ENCODE assay signal across 7 cellular contexts in the genomic region with DNA sequence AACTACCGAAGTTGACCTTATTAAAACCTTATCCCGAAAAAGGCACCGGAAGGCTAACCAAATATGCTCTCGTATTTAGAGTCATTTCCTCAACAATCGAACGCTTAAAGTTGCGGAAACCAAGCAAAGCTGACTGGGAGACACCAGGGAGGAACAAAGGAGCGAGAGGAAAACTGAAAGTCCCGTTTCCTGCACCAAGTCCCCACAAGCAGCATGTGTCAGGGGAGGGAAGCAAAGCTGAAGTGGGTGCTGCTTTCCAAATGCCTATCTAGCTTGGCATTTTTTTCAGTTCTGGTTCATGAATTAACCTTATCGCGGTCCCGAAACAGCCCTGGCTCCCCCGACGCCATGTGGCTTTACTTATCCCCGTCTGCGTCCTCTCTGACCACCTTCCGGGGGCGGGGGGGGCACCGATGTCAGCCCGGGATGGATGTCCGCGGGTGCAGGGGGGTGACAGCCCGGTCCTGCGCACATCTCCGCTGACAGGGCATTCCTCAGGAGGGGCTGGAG. TPM values are rescaled to one million over a fixed set of nuclear protein-coding genes. Genes with fewer than 3 reads are reported as not detected.
DNase-seq lines count a peak whose midpoint lies in the region; ATAC-seq and TF ChIP-seq lines count a peak whose summit lies in the region.

No MANE protein-coding gene starts in this region.

- no peaks in the 10 kb centered on the region for H3K9me3 ChIP-seq in naive thymus-derived CD4-positive, alpha-beta T cell (ENCODE audit: control insufficient read depth in 2 of 3, low read length in 3 of 3)

- peaks cover 38% of the 10 kb centered on the region for H3K27me3 Mint-ChIP-seq in activated CD4-positive, alpha-beta memory T cell treated with anti-CD3 and anti-CD28 coated beads for 36 hours
- H3K27me3 Mint-ChIP-seq in naive thymus-derived CD4-positive, alpha-beta T cell: peaks cover 0 to 44% (median 0%) of the 10 kb centered on the region in 5 donors

- H3K4me3 Mint-ChIP-seq in activated CD4-positive, alpha-beta memory T cell treated with anti-CD3 and anti-CD28 coated beads for 36 hours: peak overlapping the region; percentile 72
- H3K4me3 Mint-ChIP-seq in naive thymus-derived CD4-positive, alpha-beta T cell: peak overlapping the region; percentile 79 to 95 (median 89)

- TF ChIP-seq CTCF in GM10248 (IDR thresholded peaks at IDR 0.05; ENCODE audit: control extremely low read depth, extremely low read depth, low read depth, missing control alignments): no peak
- TF ChIP-seq CTCF in HL-60 (IDR thresholded peaks at IDR 0.05; ENCODE audit: insufficient read depth, low read length): no peak

- H3K36me3 Mint-ChIP-seq in activated CD4-positive, alpha-beta memory T cell treated with anti-CD3 and anti-CD28 coated beads for 36 hours: no peaks in the 10 kb centered on the region
- H3K36me3 Mint-ChIP-seq in naive thymus-derived CD4-positive, alpha-beta T cell: no peaks in the 10 kb centered on the region

- peak; percentile 38 for ATAC-seq in naive thymus-derived CD4-positive, alpha-beta T cell
- ATAC-seq in GM19328 (IDR thresholded peaks at IDR 0.05; ENCODE audit: unreplicated experiment): no peak

- intact Hi-C loops in activated CD4-positive, alpha-beta memory T cell treated with anti-CD3 and anti-CD28 coated beads for 36 hours (cut with micrococcal nuclease): no loop called here
- intact Hi-C loops in naive thymus-derived CD4-positive, alpha-beta T cell (cut with micrococcal nuclease): loop anchor here (1.0 to 5.0 kb wide), 2 partner anchors 41 to 43 kb away; no protein-coding TSS in a partner anchor

- H3K4me3 ChIP-seq in HL-60 (replicated peaks; ENCODE audit: insufficient read depth, low read length): peak overlapping the region; percentile 28
- H3K4me3 ChIP-seq in naive thymus-derived CD4-positive, alpha-beta T cell (ENCODE audit: low read length): peak overlapping the region; percentile 56

- CTCF ChIA-PET in GM10248 (lab: Yijun Ruan, JAX): interaction anchor here (1.1 to 1.5 kb wide), 3 partner anchors 18 to 352 kb away, joined by 3 to 4 read pairs (median 3); no protein-coding TSS in a partner anchor
- CTCF ChIA-PET in activated CD4-positive, alpha-beta memory T cell treated with anti-CD3 and anti-CD28 coated beads for 36 hours (lab: Charles Lee): interaction anchor here (1.0 to 2.3 kb wide), 2 partner anchors 12 to 52 kb away, joined by 3 to 9 read pairs; no protein-coding TSS in a partner anchor
- CTCF ChIA-PET in naive thymus-derived CD4-positive, alpha-beta T cell (lab: Charles Lee): no interaction called here

- H3K9me3 Mint-ChIP-seq in activated CD4-positive, alpha-beta memory T cell treated with anti-CD3 and anti-CD28 coated beads for 36 hours: no peaks in the 10 kb centered on the region
- no peaks in the 10 kb centered on the region for H3K9me3 Mint-ChIP-seq in naive thymus-derived CD4-positive, alpha-beta T cell

- peak overlapping the region; percentile 59 for H3K27ac ChIP-seq in HL-60 (replicated peaks)
- H3K27ac ChIP-seq in naive thymus-derived CD4-positive, alpha-beta T cell (ENCODE audit: low read depth, low read length): peak overlapping the region; percentile 45

- POLR2A ChIA-PET in GM10248 (lab: Yijun Ruan, JAX): no interaction called here
- POLR2A ChIA-PET in activated CD4-positive, alpha-beta memory T cell treated with anti-CD3 and anti-CD28 coated beads for 36 hours (lab: Charles Lee): no interaction called here
- POLR2A ChIA-PET in naive thymus-derived CD4-positive, alpha-beta T cell (lab: Charles Lee): interaction anchor here (0.5 kb wide), 1 partner anchor 1854 kb away, joined by 5 read pairs; no protein-coding TSS in a partner anchor

- DNase-seq in GM10248 (ENCODE audit: extremely low spot score) (peak; percentile 48), HL-60 (ENCODE audit: low read depth in 1 of 2, low spot score in 1 of 2) (peak in 1 of 2 experiments; percentile 45), fibroblast of peridontal ligament (ENCODE audit: extremely low read depth) (peak; percentile 78), NCI-H446 treated with DMSO at 0.1 percent for 48 hours (lab: John Stamatoyannopoulos, UW) (no peak)
- DNase-seq in activated CD4-positive, alpha-beta memory T cell treated with anti-CD3 and anti-CD28 coated beads for 36 hours: peak; percentile 19
- DNase-seq in naive thymus-derived CD4-positive, alpha-beta T cell: peak in 3 of 9 donors; percentile 4 to 10 (median 9)

- H3K27ac Mint-ChIP-seq in activated CD4-positive, alpha-beta memory T cell treated with anti-CD3 and anti-CD28 coated beads for 36 hours: no peak overlapping the region
- H3K27ac Mint-ChIP-seq in naive thymus-derived CD4-positive, alpha-beta T cell: peak overlapping the region in 7 of 9 donors; percentile 36 to 80 (median 62)

- H3K36me3 ChIP-seq in naive thymus-derived CD4-positive, alpha-beta T cell (ENCODE audit: control insufficient read depth in 2 of 3, insufficient read depth in 3 of 3, low read length in 3 of 3): no peaks in the 10 kb centered on the region

- peaks cover 19% of the 10 kb centered on the region for H3K4me1 Mint-ChIP-seq in activated CD4-positive, alpha-beta memory T cell treated with anti-CD3 and anti-CD28 coated beads for 36 hours (ENCODE audit: low read depth)
- peaks cover 9 to 86% (median 78%) of the 10 kb centered on the region in 7 donors for H3K4me1 Mint-ChIP-seq in naive thymus-derived CD4-positive, alpha-beta T cell

- no peaks in the 10 kb centered on the region for H3K27me3 ChIP-seq in HL-60 (ENCODE audit: insufficient read depth, poor library complexity, severe bottlenecking)
- no peaks in the 10 kb centered on the region for H3K27me3 ChIP-seq in naive thymus-derived CD4-positive, alpha-beta T cell (ENCODE audit: control insufficient read depth in 2 of 2, insufficient read depth in 2 of 2, low read length in 2 of 2)

- H3K4me1 ChIP-seq in naive thymus-derived CD4-positive, alpha-beta T cell (ENCODE audit: control insufficient read depth in 2 of 2, insufficient read depth in 2 of 2, low read length in 2 of 2): peaks cover 0 to 19% of the 10 kb centered on the region in 2 donors

RNA-seq across cellular contexts. Expression of a gene that starts 44.1 kb away (rescaled TPM):
- 1 to 10 TPM; 2.7 to 4.8 TPM for total RNA-seq in activated CD4-positive, alpha-beta memory T cell treated with anti-CD3 and anti-CD28 coated beads for 36 hours
- 10 to 100 TPM in 4 of 5 experiments, 1 to 10 TPM in 1; 1.9 to 60.4 (median 22.6) TPM for total RNA-seq in naive thymus-derived CD4-positive, alpha-beta T cell
- polyA plus RNA-seq in naive thymus-derived CD4-positive, alpha-beta T cell: 1 to 10 TPM; 3.5 to 5.4 TPM
